25 cellular contexts compared by ENCODE assay signal in the genomic region with DNA sequence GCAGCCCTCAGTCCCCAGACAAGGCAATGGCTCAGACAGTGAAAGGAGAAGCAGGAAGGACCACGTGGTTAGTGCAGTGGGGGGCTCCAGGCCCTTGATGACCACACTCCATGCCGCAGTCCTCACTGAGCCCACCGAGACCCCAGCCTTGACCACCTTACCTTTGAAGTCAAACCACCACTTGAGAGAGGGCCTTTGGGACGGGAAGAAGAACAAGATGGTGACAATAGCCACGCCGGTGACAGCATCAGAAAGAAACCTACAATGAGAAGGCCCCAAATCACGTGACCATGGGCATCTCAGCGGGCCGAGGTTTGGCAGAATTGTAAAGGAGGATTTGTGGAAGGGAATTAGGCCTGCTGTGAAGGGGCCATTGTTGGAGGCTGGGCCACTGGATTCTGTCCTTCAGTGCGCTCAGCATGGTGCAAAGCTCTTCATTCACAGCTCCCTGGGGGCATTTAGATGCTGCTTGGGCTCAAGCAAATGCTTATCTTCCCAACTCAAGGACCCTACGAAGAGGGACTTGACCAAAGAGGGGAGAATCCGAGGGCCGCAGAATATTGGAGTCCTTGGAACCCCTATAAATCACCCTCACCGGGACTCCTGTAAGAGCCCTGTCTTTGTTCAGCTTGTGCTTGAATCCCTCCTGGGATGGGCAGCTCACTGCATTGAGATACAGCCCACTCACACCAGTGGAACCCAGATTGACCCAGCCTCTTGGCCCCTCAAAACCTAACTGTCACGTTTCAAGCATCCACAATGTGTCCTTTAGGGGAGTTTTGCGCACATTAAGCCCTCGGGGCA. TPM values are rescaled to one million over a fixed set of nuclear protein-coding genes. Genes with fewer than 3 reads are reported as not detected.
DNase-seq lines count a peak whose midpoint lies in the region; ATAC-seq, FAIRE-seq and TF ChIP-seq lines count a peak whose summit lies in the region.
"Had no signal": no experiment of that assay in that cellular context is flagged by ENCODE, and none has a peak within 500 bp of the region (broad histone marks: within the 10 kb centered on the region; RNA-seq: fewer than 3 reads in every experiment).

No MANE protein-coding gene starts in this region.

- TF ChIP-seq RAD21 in HepG2 (CRISPR knock-in tag; IDR thresholded peaks at IDR 0.05): no peak

- no peak overlapping the region for H3K4me2 ChIP-seq in HepG2 (ENCODE audit: low read depth, low read length)
- H3K4me2 ChIP-seq in mesendoderm (ENCODE audit: low read length): no peak overlapping the region

- no peaks in the 10 kb centered on the region for H3K79me1 ChIP-seq in mesendoderm (ENCODE audit: low read length)

- H3K9ac ChIP-seq in HepG2 (ENCODE audit: insufficient read depth, low read depth, low read length) (no peak overlapping the region), mesendoderm (ENCODE audit: low read length) (no peak overlapping the region)

- POLR2A ChIA-PET in HepG2 (lab: Yijun Ruan, JAX): interaction anchor here (1.0 kb wide), 1 partner anchor 15 kb away, joined by 4 read pairs; no protein-coding TSS in a partner anchor

- peak overlapping the region; percentile 67 for H3K56ac ChIP-seq in mesendoderm (ENCODE audit: low read length)

- H2BK120ac ChIP-seq in mesendoderm (ENCODE audit: low read depth, low read length): no peak overlapping the region

- no peak overlapping the region for H4K8ac ChIP-seq in mesendoderm (ENCODE audit: low read depth, low read length)

- WGBS in HepG2 (ENCODE audit: low lambda C conversion rate): 95% methylated on average over 17 of the region's 17 CpGs
- 78% methylated on average over 8 of the region's 17 CpGs for WGBS in right lobe of liver (ENCODE audit: insufficient coverage, low coverage, low lambda C conversion rate, missing lambda C conversion rate)
- WGBS in mesendoderm (ENCODE audit: extremely low coverage, insufficient coverage, low lambda C conversion rate): no CpG with 5 or more reads among the region's 17 CpGs

- no peaks in the 10 kb centered on the region for H4K20me1 ChIP-seq in HepG2 (ENCODE audit: insufficient read depth, low read length)

- ATAC-seq in HepG2: no peak
- ATAC-seq in right lobe of liver: no peak
- ATAC-seq: body of pancreas, left ventricle myocardium superior, PC-3 had no signal

- no peak for FAIRE-seq in HepG2 (lab: Jason Lieb, UNC)

- CTCF ChIA-PET in HepG2 (lab: Yijun Ruan, JAX; ENCODE audit: low intra/inter-chr PET ratio, low total read pairs): no interaction called here

- H3K4me1 ChIP-seq in HepG2 (ENCODE audit: insufficient read depth, low read length) (peaks cover 39% of the 10 kb centered on the region), right lobe of liver (no peaks in the 10 kb centered on the region), mesendoderm (ENCODE audit: control insufficient read depth, low read depth, low read length) (peaks cover 10% of the 10 kb centered on the region)
- H3K4me1 ChIP-seq: body of pancreas, colonic mucosa, SJCRH30 had no signal

- intact Hi-C loops in HepG2 (cut with micrococcal nuclease; ENCODE audit: unreplicated experiment) (loop anchor here (2.0 kb wide), 1 partner anchor 23 kb away; no protein-coding TSS in a partner anchor), right lobe of liver (cut with DNase I) (no loop called here), dorsolateral prefrontal cortex (cut with DNase I) (no loop called here)

- H3K27me3 ChIP-seq in HepG2 (ENCODE audit: control insufficient read depth in 1 of 2, insufficient read depth in 2 of 2, low read length in 2 of 2): no peaks in the 10 kb centered on the region
- H3K27me3 ChIP-seq in right lobe of liver: no peaks in the 10 kb centered on the region
- no peaks in the 10 kb centered on the region for H3K27me3 ChIP-seq in dorsolateral prefrontal cortex
- H3K27me3 ChIP-seq in mesendoderm (ENCODE audit: insufficient read depth, low read length, poor library complexity): no peaks in the 10 kb centered on the region
- H3K27me3 ChIP-seq: body of pancreas, colonic mucosa, ovary had no signal

- in situ Hi-C loops in HepG2 (cut with HindIII; ENCODE audit: extremely low pct_ligation_motif_present, low pct_unique_long_range_greater_than_20kb): no loop called here

- peak overlapping the region; percentile 55 for H2BK5ac ChIP-seq in mesendoderm (ENCODE audit: low read length)

- H2BK15ac ChIP-seq in mesendoderm (replicated peaks; ENCODE audit: low read depth): no peak overlapping the region

- H3K4ac ChIP-seq in mesendoderm (ENCODE audit: low read depth, low read length): no peak overlapping the region

- H3K79me2 ChIP-seq in HepG2 (ENCODE audit: insufficient read depth, low read length) (no peaks in the 10 kb centered on the region), mesendoderm (ENCODE audit: control insufficient read depth, insufficient read depth, low read length) (no peaks in the 10 kb centered on the region)

- TF ChIP-seq CTCF in HepG2 (CRISPR knock-in tag; IDR thresholded peaks at IDR 0.05) (no peak), right lobe of liver (IDR thresholded peaks at IDR 0.05) (no peak), dorsolateral prefrontal cortex (IDR thresholded peaks at IDR 0.05 in 54 of 56, conservative IDR thresholded peaks at IDR 0.05 in 2 of 56; ENCODE audit: low read depth in 1 of 56, partially characterized antibody in 56 of 56) (no peak)

- H3K18ac ChIP-seq in mesendoderm (ENCODE audit: low read length): peak overlapping the region; percentile 11

- H3K23ac ChIP-seq in mesendoderm (ENCODE audit: low read length): no peak overlapping the region

- TF ChIP-seq EP300 in HepG2 (IDR thresholded peaks at IDR 0.05; ENCODE audit: low read depth in 2 of 2, low read length in 2 of 2) (no peak), HepG2 (CRISPR knock-in tag; IDR thresholded peaks at IDR 0.05; ENCODE audit: borderline replicate concordance) (no peak)

- H4K5ac ChIP-seq in mesendoderm (ENCODE audit: low read length): no peak overlapping the region

- no TSS peak for BruUV-seq in HepG2 (replicated peaks; lab: Mats Ljungman, UMichigan)

- TF ChIP-seq POLR2A in HepG2 (IDR thresholded peaks at IDR 0.05; ENCODE audit: insufficient read depth in 1 of 2, low read depth in 2 of 2, low read length in 2 of 2): no peak
- TF ChIP-seq POLR2A in right lobe of liver (IDR thresholded peaks at IDR 0.05): no peak

- H3K27ac ChIP-seq in HepG2 (ENCODE audit: extremely low read length, insufficient read depth, low read length) (peak overlapping the region; percentile 16), right lobe of liver (no peak overlapping the region), dorsolateral prefrontal cortex (peak overlapping the region in 58 of 59 donors; percentile 30 to 91 (median 76)), mesendoderm (ENCODE audit: low read depth, low read length) (no peak overlapping the region)
- H3K27ac ChIP-seq: body of pancreas, colonic mucosa, ovary, SJCRH30 had no signal

- DNase-seq in HepG2 (ENCODE audit: low spot score) (no peak), right lobe of liver (no peak), dorsolateral prefrontal cortex (peak in 4 of 10 donors; percentile 52 to 56 (median 54)), mesendoderm (peak; percentile 95), Kasumi-1 (lab: John Stamatoyannopoulos, UW) (no peak), KG1 (lab: John Stamatoyannopoulos, UW) (no peak), NCI-H1694 treated with DMSO at 0.1 percent for 48 hours (lab: John Stamatoyannopoulos, UW) (no peak)
- no peak for DNase-seq in stimulated activated CD4-positive, alpha-beta T cell treated with anti-CD3 and anti-CD28 coated beads, Interleukin-15, amount 100 ng/mL, for 24 hours
- DNase-seq: activated naive CD8-positive, alpha-beta T cell treated with anti-CD3 and anti-CD28 coated beads for 36 hours; body of pancreas; colonic mucosa; foreskin fibroblast; GDM1; left ventricle myocardium superior; MG63; NCI-H2081; NCI-H82; ovary; PC-3; stimulated activated CD4-positive, alpha-beta T cell treated with anti-CD3 and anti-CD28 coated beads, Interleukin-2, amount 100 ng/mL, for 48 hours; T-helper 2 cell had no signal

- no peaks in the 10 kb centered on the region for H3K9me3 ChIP-seq in HepG2 (ENCODE audit: low read length)
- no peaks in the 10 kb centered on the region for H3K9me3 ChIP-seq in right lobe of liver
- H3K9me3 ChIP-seq: body of pancreas, colonic mucosa, MG63, ovary had no signal

- no peak overlapping the region for H2AFZ ChIP-seq in HepG2 (ENCODE audit: low read length)

- H3K36me3 ChIP-seq in HepG2 (replicated peaks in 1 of 2; ENCODE audit: control insufficient read depth in 1 of 2, insufficient read depth in 2 of 2, low read length in 2 of 2): peaks cover 21 to 31% of the 10 kb centered on the region in 2 experiments
- H3K36me3 ChIP-seq in right lobe of liver: no peaks in the 10 kb centered on the region
- no peaks in the 10 kb centered on the region for H3K36me3 ChIP-seq in mesendoderm (ENCODE audit: control insufficient read depth, insufficient read depth, low read length)
- H3K36me3 ChIP-seq: colonic mucosa, MG63, ovary, SJCRH30 had no signal

- H3K4me3 ChIP-seq in HepG2 (replicated peaks in 1 of 3; ENCODE audit: insufficient read depth in 1 of 3, low read depth in 2 of 3, low read length in 3 of 3) (no peak overlapping the region), right lobe of liver (no peak overlapping the region), dorsolateral prefrontal cortex (peak overlapping the region in 1 of 59 donors; percentile 11), mesendoderm (ENCODE audit: low read length) (no peak overlapping the region)
- H3K4me3 ChIP-seq: body of pancreas, colonic mucosa, MG63, ovary, SJCRH30 had no signal

- H2AK5ac ChIP-seq in mesendoderm (ENCODE audit: low read length): no peak overlapping the region

RNA-seq across cellular contexts. Expression of a gene that starts 33.2 kb away (rescaled TPM):
- total RNA-seq in HepG2 (2016; rRNA removed; fragmentation: Illumina TruSeq; extraction: Trizol) (not detected in 2 replicates), right lobe of liver (not detected), dorsolateral prefrontal cortex (under 1 TPM in 7 of 120 experiments, not detected in 113; 0.22 to 0.64 (median 0.45) TPM)
- not detected in 2 replicates for total RNA-seq in HepG2 (2016; cell fraction: cytosol; rRNA removed; fragmentation: Illumina TruSeq; extraction: Trizol; ENCODE audit: low read depth)
- total RNA-seq in HepG2 (2016; cell fraction: insoluble cytoplasmic fraction; rRNA removed; fragmentation: Illumina TruSeq; extraction: Trizol): not detected in 2 replicates
- total RNA-seq in HepG2 (2016; cell fraction: membrane; rRNA removed; fragmentation: Illumina TruSeq; extraction: Trizol): not detected in 2 replicates
- total RNA-seq in HepG2 (2016; cell fraction: nucleus; rRNA removed; fragmentation: Illumina TruSeq; extraction: Trizol): not detected in 2 replicates
- polyA plus RNA-seq in HepG2 (2011; rRNA removed): not detected in 2 replicates
- polyA plus RNA-seq in HepG2 (2011; cell fraction: cytosol; rRNA removed): not detected in 2 replicates
- polyA plus RNA-seq in HepG2 (2011; cell fraction: nucleus; rRNA removed): not detected in 2 replicates
- polyA plus RNA-seq in HepG2 (2012): not detected in 2 replicates
- polyA plus RNA-seq in HepG2 (2016; cell fraction: cytosol; fragmentation: Illumina TruSeq; extraction: Trizol; ENCODE audit: low read depth): not detected in 2 replicates
- polyA plus RNA-seq in HepG2 (2016; cell fraction: insoluble cytoplasmic fraction; fragmentation: Illumina TruSeq; extraction: Trizol; ENCODE audit: low read depth): not detected in 2 replicates
- polyA plus RNA-seq in HepG2 (2016; cell fraction: membrane; fragmentation: Illumina TruSeq; extraction: Trizol; ENCODE audit: low read depth): not detected in 2 replicates
- not detected in 2 replicates for polyA plus RNA-seq in HepG2 (2016; cell fraction: nucleus; fragmentation: Illumina TruSeq; extraction: Trizol; ENCODE audit: insufficient read depth, low read depth)
- polyA minus RNA-seq in HepG2 (2011; rRNA and poly(A)+ RNA removed; ENCODE audit: low replicate concordance): not detected in 2 replicates
- not detected in 2 replicates for polyA minus RNA-seq in HepG2 (2011; cell fraction: cytosol; rRNA and poly(A)+ RNA removed)
- not detected in 2 replicates for polyA minus RNA-seq in HepG2 (2011; cell fraction: nucleus; rRNA and poly(A)+ RNA removed)
- polyA plus RNA-seq in mesendoderm (2013, experiment 1 of 2): 0.24 TPM
- 0.25 TPM for polyA plus RNA-seq in mesendoderm (2013, experiment 2 of 2)
- total RNA-seq: activated naive CD8-positive, alpha-beta T cell treated with anti-CD3 and anti-CD28 coated beads for 36 hours; body of pancreas; colonic mucosa; left ventricle myocardium superior; ovary; PC-3; SJCRH30; skeletal muscle tissue; subcutaneous adipose tissue had no signal
- polyA plus RNA-seq: CD14-positive monocyte had no signal

Comparison
In these comparisons a context has a peak if more than half of its experiments do, and no peak if none do; other contexts are left out.
1. H3K27ac ChIP-seq: peak in HepG2 (single experiment) and dorsolateral prefrontal cortex (58 of 59); none in right lobe of liver (0 of 3) and mesendoderm (single experiment).